In genomic region chr9:21974542-21975409, GRCh38 we compare ENCODE assay signal across 8 cellular contexts. TPM values are rescaled to one million over a fixed set of nuclear protein-coding genes. Genes with fewer than 3 reads are reported as not detected.
A peak's percentile ranks its signal among the peaks of the same experiment; 100 is the strongest.
DNase-seq lines count a peak whose midpoint lies in the region; ATAC-seq and TF ChIP-seq lines count a peak whose summit lies in the region.

No MANE protein-coding gene starts in this region.

- H3K9me3 ChIP-seq in heart left ventricle, result no peaks in the 10 kb centered on the region

- H3K27ac ChIP-seq in heart left ventricle, result no peak overlapping the region

- H3K4me1 ChIP-seq in heart left ventricle, result peaks cover 0 to 26% (median 13%) of the 10 kb centered on the region in 12 donors

- peak overlapping the region; percentile 54 for H3K27ac Mint-ChIP-seq in activated T-cell treated with anti-CD3 and anti-CD28 coated beads, Interleukin-2, amount 50 U/mL, for 72 hours

- no peaks in the 10 kb centered on the region for H3K9me3 Mint-ChIP-seq in activated T-cell treated with anti-CD3 and anti-CD28 coated beads, Interleukin-2, amount 50 U/mL, for 72 hours

- peak overlapping the region; percentile 90 to 92 for H3K4me3 Mint-ChIP-seq in activated T-cell treated with anti-CD3 and anti-CD28 coated beads, Interleukin-2, amount 50 U/mL, for 72 hours

- H3K27me3 ChIP-seq in heart left ventricle, result peaks cover 61 to 100% (median 100%) of the 10 kb centered on the region in 9 donors

- peaks cover 40% of the 10 kb centered on the region for H3K4me1 Mint-ChIP-seq in activated T-cell treated with anti-CD3 and anti-CD28 coated beads, Interleukin-2, amount 50 U/mL, for 72 hours (ENCODE audit: low read depth)

- intact Hi-C loops in heart left ventricle (cut with DNase I), result no loop called here

- peaks cover 96% of the 10 kb centered on the region for H3K27me3 Mint-ChIP-seq in activated T-cell treated with anti-CD3 and anti-CD28 coated beads, Interleukin-2, amount 50 U/mL, for 72 hours (ENCODE audit: low read depth)

- H3K36me3 ChIP-seq in heart left ventricle, result no peaks in the 10 kb centered on the region

- DNase-seq in activated CD4-positive, CD25-positive, alpha-beta regulatory T cell treated with anti-CD3 and anti-CD28 coated beads, Interleukin-2, amount 50 U/mL, for 72 hours, result no peak
- DNase-seq in NCI-H2227 treated with DMSO at 0.1 percent for 48 hours (lab: John Stamatoyannopoulos, UW) (peak; percentile 90), heart left ventricle (peak in 1 of 5 donors; percentile 26), putamen (ENCODE audit: low spot score) (peak; percentile 13), GDM1 (lab: John Stamatoyannopoulos, UW) (no peak)
- peak; percentile 44 to 45 for DNase-seq in activated T-cell treated with anti-CD3 and anti-CD28 coated beads, Interleukin-2, amount 50 U/mL, for 72 hours

- H3K4me3 ChIP-seq in heart left ventricle, result peak overlapping the region; percentile 21 to 53 (median 44)

- peak; percentile 48 to 60 for ATAC-seq in activated CD4-positive, CD25-positive, alpha-beta regulatory T cell treated with anti-CD3 and anti-CD28 coated beads, Interleukin-2, amount 50 U/mL, for 24 hours
- peak; percentile 55 for ATAC-seq in HG02870 (IDR thresholded peaks at IDR 0.05; ENCODE audit: unreplicated experiment)
- peak; percentile 79 for ATAC-seq in activated T-cell treated with anti-CD3 and anti-CD28 coated beads, Interleukin-2, amount 50 U/mL, for 72 hours (replicated peaks in 1 of 2)
- ATAC-seq in heart left ventricle, result peak in 3 of 4 donors; percentile 61 to 68 (median 61)

- H3K36me3 Mint-ChIP-seq in activated T-cell treated with anti-CD3 and anti-CD28 coated beads, Interleukin-2, amount 50 U/mL, for 72 hours (ENCODE audit: insufficient read depth in 2 of 2), result peaks cover 0 to 2% of the 10 kb centered on the region in 2 donors

- WGBS in heart left ventricle, 4 donors, result 1% methylated on average over 40 to 64 of the region's 64 CpGs

- no peak for TF ChIP-seq CTCF in heart left ventricle (IDR thresholded peaks at IDR 0.05)

- no peak for TF ChIP-seq POLR2A in heart left ventricle (IDR thresholded peaks at IDR 0.05)

RNA-seq across cellular contexts. Expression of gene CDKN2A, which starts 19.4 kb away (rescaled TPM):
- 1 to 10 TPM; 2.8 to 5.0 TPM for total RNA-seq in activated T-cell treated with anti-CD3 and anti-CD28 coated beads, Interleukin-2, amount 50 U/mL, for 72 hours
- 1 to 10 TPM in 3 of 9 donors, under 1 TPM in 4, not detected in 2; 0.40 to 1.7 (median 0.85) TPM for total RNA-seq in heart left ventricle
- not detected for polyA plus RNA-seq in heart left ventricle

RNA-seq across cellular contexts. Expression of gene CDKN2B-AS1, which starts 19.8 kb away (rescaled TPM):
- total RNA-seq in activated T-cell treated with anti-CD3 and anti-CD28 coated beads, Interleukin-2, amount 50 U/mL, for 72 hours, result 1 to 10 TPM in 1 of 2 donors, under 1 TPM in 1; 0.70 to 1.0 TPM
- under 1 TPM in 5 of 9 donors, not detected in 4; 0.38 to 0.80 (median 0.54) TPM for total RNA-seq in heart left ventricle
- polyA plus RNA-seq in heart left ventricle, result not detected

RNA-seq across cellular contexts. Expression of gene CDKN2B, which starts 34.3 kb away (rescaled TPM):
- total RNA-seq in activated T-cell treated with anti-CD3 and anti-CD28 coated beads, Interleukin-2, amount 50 U/mL, for 72 hours, result 1 to 10 TPM in 1 of 2 donors, not detected in 1; 1.3 TPM
- total RNA-seq in heart left ventricle, result 1 to 10 TPM; 1.1 to 4.8 (median 1.9) TPM
- 1 to 10 TPM in 1 of 2 donors, under 1 TPM in 1; 0.88 to 1.1 TPM for polyA plus RNA-seq in heart left ventricle

Comparison
In these comparisons a context has a peak if more than half of its experiments do, and no peak if none do; other contexts are left out.
1. DNase-seq: peak in NCI-H2227 treated with DMSO at 0.1 percent for 48 hours (single experiment), activated T-cell treated with anti-CD3 and anti-CD28 coated beads, Interleukin-2, amount 50 U/mL, for 72 hours (2 of 2) and putamen (single experiment); none in activated CD4-positive, CD25-positive, alpha-beta regulatory T cell treated with anti-CD3 and anti-CD28 coated beads, Interleukin-2, amount 50 U/mL, for 72 hours (single experiment) and GDM1 (single experiment).
2. Peak in every context shown above with its lines, with median percentiles within 50 percentile points of each other: ATAC-seq.